ENCODE assay signal across 1 cellular context in genomic region chr17:80221401-80221800, GRCh38.
TF ChIP-seq lines count a peak whose summit lies in the region.

No MANE protein-coding gene starts in this region.

TF ChIP-seq in WTC11, 78 proteins besides CTCF, POLR2A, EP300 and RAD21 (continued from another document):
- no peak for TF ChIP-seq ATF6 (CRISPR knock-in tag; IDR thresholded peaks at IDR 0.05)
- TF ChIP-seq NFATC4 (CRISPR knock-in tag; IDR thresholded peaks at IDR 0.05): no peak
- no peak for TF ChIP-seq FOXK1 (CRISPR knock-in tag; IDR thresholded peaks at IDR 0.05)
- TF ChIP-seq FOXP1 (CRISPR knock-in tag; IDR thresholded peaks at IDR 0.05; ENCODE audit: borderline replicate concordance): no peak
- no peak for TF ChIP-seq ZNF416 (CRISPR knock-in tag; IDR thresholded peaks at IDR 0.05)
- TF ChIP-seq ZNF121 (CRISPR knock-in tag; IDR thresholded peaks at IDR 0.05): no peak
- TF ChIP-seq GTF2I (CRISPR knock-in tag; conservative IDR thresholded peaks at IDR 0.05): no peak
